8 cellular contexts compared by ENCODE assay signal in the genomic region with DNA sequence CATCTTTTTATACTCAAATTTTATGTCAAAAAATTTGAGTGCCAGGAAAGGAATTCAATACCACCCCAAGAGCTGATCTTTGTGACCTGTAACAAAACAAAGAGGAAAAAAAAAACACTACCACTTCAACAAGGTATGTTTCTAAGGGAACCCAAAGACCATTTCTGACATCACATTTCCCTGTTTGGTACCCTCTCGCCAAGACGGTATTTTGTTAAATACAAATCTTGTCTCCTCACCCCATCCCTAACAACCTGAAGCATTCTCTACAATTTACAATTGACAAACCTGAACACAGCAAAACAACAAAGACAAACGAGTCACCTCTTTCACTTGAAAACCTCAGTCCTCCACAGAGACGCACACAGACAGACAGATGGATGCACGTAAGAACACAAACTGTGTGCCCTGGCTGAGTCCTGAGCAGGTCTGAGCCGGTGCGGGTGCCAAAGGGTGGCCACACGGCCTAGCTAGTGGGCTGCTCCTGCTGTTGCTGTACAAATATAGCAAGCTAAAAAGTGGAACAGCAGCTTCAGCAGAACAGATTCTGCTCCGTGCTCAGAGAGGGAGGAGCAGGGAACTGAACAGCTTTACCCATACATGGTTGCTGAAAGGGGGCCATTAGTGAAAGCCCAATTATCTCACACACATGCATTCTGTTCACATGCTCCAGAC. TPM values are rescaled to one million over a fixed set of nuclear protein-coding genes. Genes with fewer than 3 reads are reported as not detected.
DNase-seq lines count a peak whose midpoint lies in the region; ATAC-seq, FAIRE-seq and TF ChIP-seq lines count a peak whose summit lies in the region.

No MANE protein-coding gene starts in this region.

- H3K36me3 Mint-ChIP-seq in activated CD4-positive, alpha-beta memory T cell treated with anti-CD3 and anti-CD28 coated beads for 36 hours, result peaks cover 5% of the 10 kb centered on the region

- peak; percentile 12 for DNase-seq in H7
- peak; percentile 37 for DNase-seq in activated CD4-positive, alpha-beta memory T cell treated with anti-CD3 and anti-CD28 coated beads for 36 hours
- DNase-seq in fibroblast of mammary gland (ENCODE audit: low read depth), result peak; percentile 34
- DNase-seq in nucleus accumbens (lab: John Stamatoyannopoulos, UW), result peak in 33 of 56 donors; percentile 8 to 74 (median 34)
- DNase-seq in urothelium cell line (ENCODE audit: low spot score), result no peak
- DNase-seq in LoVo (ENCODE audit: low spot score), result no peak

- FAIRE-seq in urothelium cell line (lab: Jason Lieb, UNC), result no peak

- CTCF ChIA-PET in activated CD4-positive, alpha-beta memory T cell treated with anti-CD3 and anti-CD28 coated beads for 36 hours (lab: Charles Lee), result interaction anchor here (1.2 to 1.7 kb wide), 3 partner anchors 9 to 150 kb away, joined by 3 to 8 read pairs (median 4); no protein-coding TSS in a partner anchor

- H3K27me3 ChIP-seq in H7 (ENCODE audit: control insufficient read depth, insufficient read depth, low read length), result no peaks in the 10 kb centered on the region

- ATAC-seq in GM18858 (IDR thresholded peaks at IDR 0.05; ENCODE audit: unreplicated experiment), result no peak

- peak overlapping the region; percentile 40 for H3K4me3 Mint-ChIP-seq in activated CD4-positive, alpha-beta memory T cell treated with anti-CD3 and anti-CD28 coated beads for 36 hours

- H3K27ac Mint-ChIP-seq in activated CD4-positive, alpha-beta memory T cell treated with anti-CD3 and anti-CD28 coated beads for 36 hours, result peak overlapping the region; percentile 91

- no peak for TF ChIP-seq CTCF in 22Rv1 (IDR thresholded peaks at IDR 0.05)
- TF ChIP-seq CTCF in fibroblast of mammary gland (conservative IDR thresholded peaks at IDR 0.05; ENCODE audit: control insufficient read depth, insufficient read depth, low read depth, low read length), result no peak

- intact Hi-C loops in activated CD4-positive, alpha-beta memory T cell treated with anti-CD3 and anti-CD28 coated beads for 36 hours (cut with micrococcal nuclease), result loop anchor here (2.0 kb wide), 3 partner anchors 14 to 28 kb away; partner anchors contain the start of gene CELF1

- H3K36me3 ChIP-seq in H7 (replicated peaks; ENCODE audit: control insufficient read depth, insufficient read depth, low read length), result no peaks in the 10 kb centered on the region

- H3K9me3 Mint-ChIP-seq in activated CD4-positive, alpha-beta memory T cell treated with anti-CD3 and anti-CD28 coated beads for 36 hours, result no peaks in the 10 kb centered on the region

- H3K27ac ChIP-seq in 22Rv1, result peak overlapping the region; percentile 40

- POLR2A ChIA-PET in activated CD4-positive, alpha-beta memory T cell treated with anti-CD3 and anti-CD28 coated beads for 36 hours (lab: Charles Lee), result interaction anchor here (1.5 kb wide), 1 partner anchor 10 kb away, joined by 5 read pairs; no protein-coding TSS in a partner anchor

- H3K4me1 Mint-ChIP-seq in activated CD4-positive, alpha-beta memory T cell treated with anti-CD3 and anti-CD28 coated beads for 36 hours (ENCODE audit: low read depth), result peaks cover 68% of the 10 kb centered on the region

- H3K4me3 ChIP-seq in H7 (ENCODE audit: insufficient read depth, low read depth, low read length) (no peak overlapping the region), fibroblast of mammary gland (ENCODE audit: control insufficient read depth, low read depth, low read length) (no peak overlapping the region)

- H3K27me3 Mint-ChIP-seq in activated CD4-positive, alpha-beta memory T cell treated with anti-CD3 and anti-CD28 coated beads for 36 hours, result no peaks in the 10 kb centered on the region

RNA-seq across cellular contexts. Expression of gene CELF1, which starts 28.6 kb away (rescaled TPM):
- 119 and 155 TPM in 2 replicates for total RNA-seq in H7 (2014; rRNA removed; shearing (Covaris generic))
- 100 to 1,000 TPM; 103 to 115 TPM for total RNA-seq in activated CD4-positive, alpha-beta memory T cell treated with anti-CD3 and anti-CD28 coated beads for 36 hours

RNA-seq across cellular contexts. Expression of gene PTPMT1, which starts 41.1 kb away (rescaled TPM):
- 83.9 and 95.1 TPM in 2 replicates for total RNA-seq in H7 (2014; rRNA removed; shearing (Covaris generic))
- total RNA-seq in activated CD4-positive, alpha-beta memory T cell treated with anti-CD3 and anti-CD28 coated beads for 36 hours, result 10 to 100 TPM; 45.7 to 47.9 TPM

RNA-seq across cellular contexts. Expression of gene KBTBD4, which starts 54.4 kb away (rescaled TPM):
- total RNA-seq in H7 (2014; rRNA removed; shearing (Covaris generic)), result 20.1 and 23.7 TPM in 2 replicates
- total RNA-seq in activated CD4-positive, alpha-beta memory T cell treated with anti-CD3 and anti-CD28 coated beads for 36 hours, result 10 to 100 TPM; 18.7 to 18.8 TPM

RNA-seq across cellular contexts. Expression of gene NDUFS3, which starts 54.5 kb away (rescaled TPM):
- 82.1 and 101 TPM in 2 replicates for total RNA-seq in H7 (2014; rRNA removed; shearing (Covaris generic))
- 10 to 100 TPM; 94.0 to 94.4 TPM for total RNA-seq in activated CD4-positive, alpha-beta memory T cell treated with anti-CD3 and anti-CD28 coated beads for 36 hours

Comparison
In these comparisons a context has a peak if more than half of its experiments do, and no peak if none do; other contexts are left out.
1. DNase-seq: peak in H7 (single experiment), activated CD4-positive, alpha-beta memory T cell treated with anti-CD3 and anti-CD28 coated beads for 36 hours (single experiment), fibroblast of mammary gland (single experiment) and nucleus accumbens (33 of 56); none in urothelium cell line (single experiment) and LoVo (single experiment).